In genomic region chr1:244864253-244865027, GRCh38 we compare ENCODE assay signal across 8 cellular contexts. TPM values are rescaled to one million over a fixed set of nuclear protein-coding genes. Genes with fewer than 3 reads are reported as not detected.
DNase-seq lines count a peak whose midpoint lies in the region; ATAC-seq and TF ChIP-seq lines count a peak whose summit lies in the region.

Gene HNRNPU (minus strand): TSS chr1:244864543. CDS start chr1:244864307, 236 bp downstream.

- peaks cover 27% of the 10 kb centered on the region for H3K4me1 ChIP-seq in KMS-11 (ENCODE audit: low read depth, poor library complexity, severe bottlenecking)
- peaks cover 35% of the 10 kb centered on the region for H3K4me1 ChIP-seq in Panc1 (ENCODE audit: control insufficient read depth, insufficient read depth, low read length)
- peaks cover 2% of the 10 kb centered on the region in 2 donors for H3K4me1 ChIP-seq in esophagus (ENCODE audit: control insufficient read depth in 2 of 2, insufficient read depth in 2 of 2, low read length in 1 of 2)
- H3K4me1 ChIP-seq in muscle layer of colon (ENCODE audit: insufficient read depth, low read length) = peaks cover 45% of the 10 kb centered on the region

- H3K36me3 Mint-ChIP-seq in activated T-cell treated with anti-CD3 and anti-CD28 coated beads, Interleukin-2, amount 50 U/mL, for 4 hours (ENCODE audit: insufficient read depth) = peaks cover 26% of the 10 kb centered on the region

- DNase-seq in DMS79 treated with DMSO at 0.1 percent for 48 hours (lab: John Stamatoyannopoulos, UW) = peak; percentile 96
- DNase-seq in Panc1 (ENCODE audit: low read depth, low spot score) = peak; percentile 78
- DNase-seq in activated T-cell treated with anti-CD3 and anti-CD28 coated beads, Interleukin-2, amount 50 U/mL, for 4 hours = peak; percentile 95
- peak; percentile 91 for DNase-seq in stimulated activated CD8-positive, alpha-beta memory T cell treated with anti-CD3 and anti-CD28 coated beads, Interleukin-7, amount 100 ng/mL, for 24 hours (ENCODE audit: low read depth)

- 0% methylated on average over 71 of the region's 71 CpGs for WGBS in esophagus, 2 donors

- H2AFZ ChIP-seq in KMS-11 (ENCODE audit: low read depth) = peak within 1 kb of the TSS; percentile 78

- POLR2A ChIA-PET in Panc1 (lab: Charles Lee) = interaction anchor here (0.5 to 1.3 kb wide), 9 partner anchors 20 to 178 kb away, joined by 3 to 7 read pairs (median 4); partner anchors contain the start of gene COX20

- H3K27me3 ChIP-seq in KMS-11 (ENCODE audit: insufficient read depth, low read depth) (no peaks in the 10 kb centered on the region), Panc1 (ENCODE audit: control insufficient read depth, insufficient read depth, low read length) (no peaks in the 10 kb centered on the region), esophagus (ENCODE audit: control insufficient read depth in 1 of 2, insufficient read depth in 2 of 2, low read length in 2 of 2) (no peaks in the 10 kb centered on the region), muscle layer of colon (ENCODE audit: control insufficient read depth in 1 of 2, insufficient read depth in 2 of 2, low read length in 2 of 2) (no peaks in the 10 kb centered on the region)

- intact Hi-C loops in Panc1 (cut with micrococcal nuclease; ENCODE audit: unreplicated experiment) = loop anchor here (2.0 kb wide), 2 partner anchors 100 to 178 kb away; no protein-coding TSS in a partner anchor

- peaks cover 33% of the 10 kb centered on the region for H4K20me1 ChIP-seq in KMS-11 (ENCODE audit: insufficient read depth)

- H3K9me3 Mint-ChIP-seq in activated T-cell treated with anti-CD3 and anti-CD28 coated beads, Interleukin-2, amount 50 U/mL, for 4 hours = no peaks in the 10 kb centered on the region

- H3K36me3 ChIP-seq in KMS-11 (ENCODE audit: insufficient read depth) (peaks cover 25% of the 10 kb centered on the region; the same call in 1 of the 2 replicates), Panc1 (ENCODE audit: control insufficient read depth, insufficient read depth, low read length) (peaks cover 30% of the 10 kb centered on the region), esophagus (ENCODE audit: control insufficient read depth in 2 of 2, insufficient read depth in 2 of 2, low read length in 1 of 2) (peaks cover 5 to 7% of the 10 kb centered on the region in 2 donors), muscle layer of colon (ENCODE audit: insufficient read depth, low read length) (peaks cover 10% of the 10 kb centered on the region)

- peaks cover 44% of the 10 kb centered on the region for H3K79me2 ChIP-seq in KMS-11 (ENCODE audit: insufficient read depth, low read depth)

- H3K4me3 ChIP-seq in KMS-11 (IDR thresholded peaks at IDR 0.05; ENCODE audit: insufficient read depth, low read depth, low read length) = peak within 1 kb of the TSS; percentile 92
- peak within 1 kb of the TSS; percentile 77 to 88 for H3K4me3 ChIP-seq in Panc1 (ENCODE audit: low read depth in 2 of 2, low read length in 2 of 2)
- H3K4me3 ChIP-seq in esophagus (ENCODE audit: low read depth in 1 of 2, low read length in 2 of 2) = peak within 1 kb of the TSS; percentile 90 to 93
- H3K4me3 ChIP-seq in muscle layer of colon (ENCODE audit: low read depth in 1 of 2, low read length in 2 of 2) = peak within 1 kb of the TSS; percentile 73 to 92

- H3K27ac ChIP-seq in KMS-11 (peak within 1 kb of the TSS; percentile 97), Panc1 (ENCODE audit: low read length) (peak within 1 kb of the TSS; percentile 100), esophagus (ENCODE audit: low read depth in 2 of 2, low read length in 1 of 2) (peak within 1 kb of the TSS; percentile 99 to 100), muscle layer of colon (ENCODE audit: low read depth, low read length) (peak within 1 kb of the TSS; percentile 100)

- peak within 1 kb of the TSS; percentile 61 for H3K4me2 ChIP-seq in KMS-11

- peak; percentile 32; the same call in 1 of the 2 replicates for TF ChIP-seq CTCF in KMS-11 (conservative IDR thresholded peaks at IDR 0.05; ENCODE audit: low read depth, low read length)
- TF ChIP-seq CTCF in Panc1 (IDR thresholded peaks at IDR 0.05) = no peak

- CTCF ChIA-PET in Panc1 (lab: Charles Lee) = interaction anchor here (0.6 kb wide), 1 partner anchor 108 kb away, joined by 8 read pairs; no protein-coding TSS in a partner anchor

- in situ Hi-C loops in Panc1 (cut with HindIII; ENCODE audit: low pct_unique_long_range_greater_than_20kb, low sequenced_read_pairs) = no loop called here

- ATAC-seq in GM21723 (IDR thresholded peaks at IDR 0.05; ENCODE audit: unreplicated experiment) (peak; percentile 71), Panc1 (peak; percentile 85)
- peak; percentile 63 to 70 for ATAC-seq in activated T-cell treated with anti-CD3 and anti-CD28 coated beads, Interleukin-2, amount 50 U/mL, for 4 hours

- no peaks in the 10 kb centered on the region for H3K27me3 Mint-ChIP-seq in activated T-cell treated with anti-CD3 and anti-CD28 coated beads, Interleukin-2, amount 50 U/mL, for 4 hours (ENCODE audit: low read depth)

- BruUV-seq in Panc1 (replicated peaks; lab: Mats Ljungman, UMichigan) = no TSS peak

- H3K9ac ChIP-seq in KMS-11 = peak within 1 kb of the TSS; percentile 98
- peak within 1 kb of the TSS; percentile 98 for H3K9ac ChIP-seq in muscle layer of colon (ENCODE audit: low read length)

- H3K9me3 ChIP-seq in Panc1 (ENCODE audit: control insufficient read depth, insufficient read depth, low read depth, low read length) = no peaks in the 10 kb centered on the region
- no peaks in the 10 kb centered on the region for H3K9me3 ChIP-seq in esophagus (ENCODE audit: control insufficient read depth in 2 of 2, insufficient read depth in 1 of 2, low read depth in 1 of 2, low read length in 1 of 2)
- H3K9me3 ChIP-seq in muscle layer of colon (ENCODE audit: low read length) = no peaks in the 10 kb centered on the region

- H3K4me3 Mint-ChIP-seq in activated T-cell treated with anti-CD3 and anti-CD28 coated beads, Interleukin-2, amount 50 U/mL, for 4 hours = peak within 1 kb of the TSS; percentile 99

- H3K4me1 Mint-ChIP-seq in activated T-cell treated with anti-CD3 and anti-CD28 coated beads, Interleukin-2, amount 50 U/mL, for 4 hours (ENCODE audit: low read depth) = peaks cover 40% of the 10 kb centered on the region

RNA-seq across cellular contexts. Expression of gene HNRNPU, which starts in this region (rescaled TPM):
- total RNA-seq in Panc1 (2021; ENCODE audit: unreplicated experiment) = 361 TPM
- polyA plus RNA-seq in Panc1 (2012; ENCODE audit: insufficient read length) = 321 TPM
- total RNA-seq in activated T-cell treated with anti-CD3 and anti-CD28 coated beads, Interleukin-2, amount 50 U/mL, for 4 hours = 100 to 1,000 TPM; 606 to 649 (median 640) TPM
- polyA plus RNA-seq in esophagus = 100 to 1,000 TPM in 1 of 2 donors, 10 to 100 TPM in 1; 94.5 to 127 TPM

Comparison
In these comparisons a context has a peak if more than half of its experiments do, and no peak if none do; other contexts are left out.
1. Peak in every context shown above with its lines: DNase-seq, ATAC-seq, H3K4me3 ChIP-seq and H3K27ac ChIP-seq.